ENCODE assay signal across 1 cellular context in genomic region chr3:43178891-43179366, GRCh38.
TF ChIP-seq lines count a peak whose summit lies in the region.

No MANE protein-coding gene starts in this region.

TF ChIP-seq in HepG2, 621 proteins besides CTCF, POLR2A, EP300 and RAD21 (continued from another document):
- TF ChIP-seq MTF1 (CRISPR knock-in tag; IDR thresholded peaks at IDR 0.05) (no peak), ZNF263 (CRISPR knock-in tag; IDR thresholded peaks at IDR 0.05) (no peak), ATF3 (CRISPR knock-in tag; IDR thresholded peaks at IDR 0.05) (peak; percentile 73; the same call in 1 of the 2 replicates), ZBTB46 (CRISPR knock-in tag; IDR thresholded peaks at IDR 0.05; ENCODE audit: borderline replicate concordance) (no peak), ZSCAN5A (CRISPR knock-in tag; IDR thresholded peaks at IDR 0.05; ENCODE audit: borderline replicate concordance) (no peak), ZNF773 (CRISPR knock-in tag; IDR thresholded peaks at IDR 0.05; ENCODE audit: borderline replicate concordance) (no peak), CREBL2 (CRISPR knock-in tag; IDR thresholded peaks at IDR 0.05; ENCODE audit: borderline replicate concordance) (no peak), FIP1L1 (IDR thresholded peaks at IDR 0.05; ENCODE audit: borderline replicate concordance, insufficient read depth, low read depth, low read length) (no peak), CBX5 (CRISPR knock-in tag; IDR thresholded peaks at IDR 0.05; ENCODE audit: borderline replicate concordance) (peak; percentile 31; the same call in 1 of the 2 replicates), CSRNP2 (CRISPR knock-in tag; conservative IDR thresholded peaks at IDR 0.05; ENCODE audit: low read depth) (no peak), ZBTB1 (CRISPR knock-in tag; IDR thresholded peaks at IDR 0.05; ENCODE audit: borderline replicate concordance) (no peak), MXD4 (CRISPR knock-in tag; IDR thresholded peaks at IDR 0.05) (no peak), CAMTA2 (CRISPR knock-in tag; IDR thresholded peaks at IDR 0.05; ENCODE audit: borderline replicate concordance) (no peak), KLF15 (CRISPR knock-in tag; IDR thresholded peaks at IDR 0.05; ENCODE audit: borderline replicate concordance) (no peak), TFDP1 (CRISPR knock-in tag; IDR thresholded peaks at IDR 0.05; ENCODE audit: borderline replicate concordance) (no peak), HNRNPL (IDR thresholded peaks at IDR 0.05; ENCODE audit: low read depth, low read length) (no peak), ZBTB21 (CRISPR knock-in tag; IDR thresholded peaks at IDR 0.05) (peak; percentile 85), ZEB1 (IDR thresholded peaks at IDR 0.05; ENCODE audit: insufficient replicate concordance, low read depth) (peak; percentile 46), KLF13 (CRISPR knock-in tag; IDR thresholded peaks at IDR 0.05) (no peak), ZNF879 (CRISPR knock-in tag; IDR thresholded peaks at IDR 0.05) (no peak)
- TF ChIP-seq, protein P1, sequence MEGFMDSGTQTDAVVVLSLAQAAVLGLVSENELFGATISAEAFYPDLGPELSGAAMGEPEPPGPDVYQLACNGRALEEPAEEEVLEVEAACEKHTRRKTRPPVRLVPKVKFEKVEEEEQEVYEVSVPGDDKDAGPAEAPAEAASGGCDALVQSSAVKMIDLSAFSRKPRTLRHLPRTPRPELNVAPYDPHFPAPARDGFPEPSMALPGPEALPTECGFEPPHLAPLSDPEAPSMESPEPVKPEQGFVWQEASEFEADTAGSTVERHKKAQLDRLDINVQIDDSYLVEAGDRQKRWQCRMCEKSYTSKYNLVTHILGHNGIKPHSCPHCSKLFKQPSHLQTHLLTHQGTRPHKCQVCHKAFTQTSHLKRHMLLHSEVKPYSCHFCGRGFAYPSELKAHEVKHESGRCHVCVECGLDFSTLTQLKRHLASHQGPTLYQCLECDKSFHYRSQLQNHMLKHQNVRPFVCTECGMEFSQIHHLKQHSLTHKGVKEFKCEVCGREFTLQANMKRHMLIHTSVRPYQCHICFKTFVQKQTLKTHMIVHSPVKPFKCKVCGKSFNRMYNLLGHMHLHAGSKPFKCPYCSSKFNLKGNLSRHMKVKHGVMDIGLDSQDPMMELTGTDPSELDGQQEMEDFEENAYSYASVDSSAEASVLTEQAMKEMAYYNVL (CRISPR knock-in tag; IDR thresholded peaks at IDR 0.05; ENCODE audit: borderline replicate concordance) = no peak
